Comparison of ENCODE assay signal across 1 cellular context in genomic region chr22:37164535-37164887, GRCh38.
TF ChIP-seq lines count a peak whose summit lies in the region.

No MANE protein-coding gene starts in this region.

TF ChIP-seq in GM12878, 131 proteins besides CTCF, POLR2A, EP300 and RAD21:
- TF ChIP-seq HSF1 (IDR thresholded peaks at IDR 0.05; ENCODE audit: low read depth, low read length) = peak; percentile 60; the same call in 1 of the 2 replicates
- 0 out of 2 replicates have a peak, but pooled peaks have one; percentile 0 for TF ChIP-seq CHD2 (IDR thresholded peaks at IDR 0.05; ENCODE audit: borderline replicate concordance, low read depth, low read length)
- no peak for TF ChIP-seq CREM (IDR thresholded peaks at IDR 0.05; ENCODE audit: low read depth)
